Comparison of ENCODE assay signal across 7 cellular contexts in genomic region chr18:1468550-1468949, GRCh38.
"Had no signal": no experiment of that assay in that cellular context is flagged by ENCODE, and none has a peak within 500 bp of the region (broad histone marks: within the 10 kb centered on the region; RNA-seq: fewer than 3 reads in every experiment).

No MANE protein-coding gene starts in this region.

- ATAC-seq: HepG2 had no signal

- DNase-seq: IMR-90, KBM-7, KG1 had no signal

- H3K27ac ChIP-seq: HL-60, KMS-11 had no signal

- FAIRE-seq: HepG2, HTR-8/SVneo had no signal

- H3K4me2 ChIP-seq: KMS-11 had no signal

- H3K9ac ChIP-seq: KMS-11 had no signal
